Comparison of ENCODE assay signal across 15 cellular contexts in the genomic region with DNA sequence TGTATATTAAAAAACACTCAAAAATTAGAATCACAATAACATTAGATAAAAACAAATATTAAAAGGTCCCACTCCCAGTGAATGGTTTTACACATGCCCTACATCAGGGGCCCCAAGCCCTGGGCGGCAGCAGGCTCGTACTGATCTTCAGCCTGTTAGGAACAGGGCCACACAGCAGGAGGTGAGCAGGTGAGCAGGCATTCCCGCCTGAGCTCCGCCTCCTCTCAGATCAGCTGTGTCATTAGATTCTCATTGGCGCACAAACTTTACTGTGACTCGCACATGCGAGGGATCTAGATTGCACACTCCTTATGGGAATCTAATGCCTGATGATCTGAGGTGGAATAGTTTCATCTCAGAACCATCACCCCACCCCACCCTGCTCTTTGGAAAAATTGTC.
A peak's percentile ranks its signal among the peaks of the same experiment; 100 is the strongest.
DNase-seq lines count a peak whose midpoint lies in the region; ATAC-seq and TF ChIP-seq lines count a peak whose summit lies in the region.
"Had no signal": no experiment of that assay in that cellular context is flagged by ENCODE, and none has a peak within 500 bp of the region (broad histone marks: within the 10 kb centered on the region; RNA-seq: fewer than 3 reads in every experiment).

No MANE protein-coding gene starts in this region.

- H3K36me3 Mint-ChIP-seq in activated naive CD4-positive, alpha-beta T cell treated with anti-CD3 and anti-CD28 coated beads for 36 hours (ENCODE audit: low read depth): peaks cover 26% of the 10 kb centered on the region

- H3K4me1 Mint-ChIP-seq in activated naive CD4-positive, alpha-beta T cell treated with anti-CD3 and anti-CD28 coated beads for 36 hours (ENCODE audit: low read depth): peaks cover 45% of the 10 kb centered on the region
- H3K4me1 Mint-ChIP-seq: B cell had no signal

- WGBS in suprapubic skin: 86% methylated on average over 7 of the region's 7 CpGs

- CTCF ChIA-PET in activated naive CD4-positive, alpha-beta T cell treated with anti-CD3 and anti-CD28 coated beads for 36 hours (lab: Charles Lee): interaction anchor here (1.0 to 1.6 kb wide), 2 partner anchors 12 to 33 kb away, joined by 3 read pairs; no protein-coding TSS in a partner anchor

- H3K9me3 ChIP-seq in RWPE2 (ENCODE audit: severe bottlenecking) (no peaks in the 10 kb centered on the region), suprapubic skin (no peaks in the 10 kb centered on the region)
- H3K9me3 ChIP-seq: colonic mucosa had no signal

- no peak for TF ChIP-seq CTCF in RWPE2 (IDR thresholded peaks at IDR 0.05; ENCODE audit: poor library complexity, severe bottlenecking)
- TF ChIP-seq CTCF in epithelial cell of esophagus (IDR thresholded peaks at IDR 0.05; ENCODE audit: insufficient read depth, low read depth, low read length, missing control alignments): no peak
- TF ChIP-seq CTCF in suprapubic skin (IDR thresholded peaks at IDR 0.05): no peak

- H3K36me3 ChIP-seq in RWPE2 (ENCODE audit: low read depth) (peaks cover 14% of the 10 kb centered on the region), suprapubic skin (peaks cover 31% of the 10 kb centered on the region)
- H3K36me3 ChIP-seq: colonic mucosa had no signal

- H3K27ac Mint-ChIP-seq in activated naive CD4-positive, alpha-beta T cell treated with anti-CD3 and anti-CD28 coated beads for 36 hours: peak overlapping the region; percentile 73
- H3K27ac Mint-ChIP-seq: B cell had no signal

- intact Hi-C loops in activated naive CD4-positive, alpha-beta T cell treated with anti-CD3 and anti-CD28 coated beads for 36 hours (cut with micrococcal nuclease): no loop called here

- DNase-seq in activated naive CD4-positive, alpha-beta T cell treated with anti-CD3 and anti-CD28 coated beads for 36 hours: peak; percentile 13
- no peak for DNase-seq in activated naive CD4-positive, alpha-beta T cell treated with Interleukin-2 at 50 U/mL for 16 hours
- DNase-seq in RWPE2 (ENCODE audit: low spot score) (no peak), epithelial cell of esophagus (ENCODE audit: low read depth) (peak; percentile 83), suprapubic skin (ENCODE audit: low spot score in 2 of 2) (no peak), substantia nigra (lab: John Stamatoyannopoulos, UW) (no peak), GOT3 (lab: John Stamatoyannopoulos, UW) (no peak)
- DNase-seq: activated CD4-positive, CD25-positive, alpha-beta regulatory T cell treated with anti-CD3 and anti-CD28 coated beads, Interleukin-2, amount 50 U/mL, for 72 hours; activated naive CD4-positive, alpha-beta T cell treated with anti-CD3 and anti-CD28 coated beads, Interleukin-2, amount 50 U/mL, for 16 hours; colonic mucosa; midbrain; NCI-H1436 treated with DMSO at 0.1 percent for 48 hours had no signal

- H3K4me3 Mint-ChIP-seq in activated naive CD4-positive, alpha-beta T cell treated with anti-CD3 and anti-CD28 coated beads for 36 hours: no peak overlapping the region
- H3K4me3 Mint-ChIP-seq: B cell had no signal

- TF ChIP-seq EP300 in suprapubic skin (IDR thresholded peaks at IDR 0.05): no peak

- peaks cover 36% of the 10 kb centered on the region for H3K4me1 ChIP-seq in RWPE2 (ENCODE audit: insufficient read depth, poor library complexity, severe bottlenecking)
- H3K4me1 ChIP-seq in suprapubic skin: peaks cover 23% of the 10 kb centered on the region
- H3K4me1 ChIP-seq: colonic mucosa, parathyroid adenoma had no signal

- H3K27ac ChIP-seq in RWPE2 (ENCODE audit: poor library complexity, severe bottlenecking) (peak overlapping the region; percentile 95), suprapubic skin (peak overlapping the region; percentile 80), substantia nigra (ENCODE audit: low read depth, low read length, poor library complexity, severe bottlenecking) (no peak overlapping the region)
- H3K27ac ChIP-seq: colonic mucosa, parathyroid adenoma had no signal

- TF ChIP-seq POLR2A in suprapubic skin (IDR thresholded peaks at IDR 0.05): no peak

- ATAC-seq in RWPE2 (ENCODE audit: low read depth) (no peak; the same call in 2 of the 3 replicates), HG02840 (IDR thresholded peaks at IDR 0.05; ENCODE audit: low FRiP score, unreplicated experiment) (no peak)

- no peaks in the 10 kb centered on the region for H3K27me3 Mint-ChIP-seq in activated naive CD4-positive, alpha-beta T cell treated with anti-CD3 and anti-CD28 coated beads for 36 hours (ENCODE audit: low read depth)
- H3K27me3 Mint-ChIP-seq: B cell had no signal

- no peak overlapping the region for H3K4me3 ChIP-seq in RWPE2 (ENCODE audit: severe bottlenecking)
- no peak overlapping the region for H3K4me3 ChIP-seq in epithelial cell of esophagus (ENCODE audit: low read length)
- no peak overlapping the region for H3K4me3 ChIP-seq in suprapubic skin
- H3K4me3 ChIP-seq: colonic mucosa had no signal

- no peaks in the 10 kb centered on the region for H3K9me3 Mint-ChIP-seq in activated naive CD4-positive, alpha-beta T cell treated with anti-CD3 and anti-CD28 coated beads for 36 hours

- H3K27me3 ChIP-seq in RWPE2 (ENCODE audit: insufficient read depth, poor library complexity, severe bottlenecking) (no peaks in the 10 kb centered on the region), suprapubic skin (no peaks in the 10 kb centered on the region)
- H3K27me3 ChIP-seq: colonic mucosa had no signal

Comparison
In these comparisons a context has a peak if more than half of its experiments do, and no peak if none do; other contexts are left out.
1. DNase-seq: peak in activated naive CD4-positive, alpha-beta T cell treated with anti-CD3 and anti-CD28 coated beads for 36 hours (single experiment) and epithelial cell of esophagus (single experiment); none in activated naive CD4-positive, alpha-beta T cell treated with Interleukin-2 at 50 U/mL for 16 hours (single experiment), RWPE2 (single experiment), suprapubic skin (0 of 2), substantia nigra (0 of 49) and GOT3 (single experiment).